ENCODE assay signal across 8 cellular contexts in the genomic region with DNA sequence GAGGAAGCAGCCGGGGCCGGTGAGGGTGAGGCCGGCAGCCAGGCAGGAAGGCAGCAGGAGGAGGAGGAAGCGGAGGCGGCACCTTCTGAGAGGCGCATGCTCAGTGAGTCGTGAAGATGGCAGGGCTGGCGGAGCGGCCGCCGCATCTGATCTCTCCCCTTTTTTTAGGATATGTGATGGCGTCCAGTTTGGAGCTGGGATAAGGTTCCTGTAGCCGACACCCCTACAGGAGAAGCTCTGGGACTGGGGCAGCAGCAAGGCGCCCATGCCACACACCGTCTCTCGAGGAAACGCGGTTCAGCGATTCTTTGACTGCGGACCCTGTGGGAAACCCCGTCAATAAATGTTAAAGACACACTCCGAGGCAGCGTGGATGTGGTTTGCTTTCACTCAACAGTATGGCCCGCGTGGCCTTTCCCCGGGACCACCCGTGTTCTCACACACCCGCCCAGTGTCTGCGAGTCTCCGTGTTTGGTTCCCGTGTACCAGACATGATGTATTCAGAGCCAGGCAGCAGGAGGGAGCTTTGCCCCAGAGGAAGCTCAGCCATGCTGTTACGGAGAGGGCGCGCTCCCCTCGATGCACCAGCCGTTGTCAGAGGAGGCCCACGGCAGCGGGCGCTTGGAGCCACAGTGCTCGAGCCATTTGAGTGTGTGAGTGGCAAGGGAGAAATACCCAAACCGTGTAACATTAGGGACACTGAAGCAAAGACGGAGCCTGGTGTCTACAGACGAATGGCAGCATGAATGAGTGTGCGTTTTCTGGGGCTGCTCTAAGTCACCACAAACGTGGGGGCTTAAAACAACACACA. TPM values are rescaled to one million over a fixed set of nuclear protein-coding genes. Genes with fewer than 3 reads are reported as not detected.
DNase-seq lines count a peak whose midpoint lies in the region; ATAC-seq and TF ChIP-seq lines count a peak whose summit lies in the region.

No MANE protein-coding gene starts in this region.

- POLR2A ChIA-PET in Caco-2 (lab: Charles Lee), result no interaction called here

- DNase-seq in GM06990 (ENCODE audit: extremely low read depth, insufficient read length), result peak; percentile 68
- peak; percentile 79 for DNase-seq in Karpas-422
- DNase-seq in activated gamma-delta T cell (lab: John Stamatoyannopoulos, UW), result peak; percentile 24
- DNase-seq in stimulated activated effector memory CD8-positive, alpha-beta T cell treated with anti-CD3 and anti-CD28 coated beads, Interleukin-12 subunit alpha, Interleukin-12 subunit beta, amount 100 ng/mL, for 72 hours (ENCODE audit: low spot score in 2 of 2), result peak; percentile 43 to 83
- DNase-seq in 8988T, result no peak
- DNase-seq in Caco-2, result no peak
- DNase-seq in HuH-7.5 (ENCODE audit: low spot score), result no peak

- peaks cover 36% of the 10 kb centered on the region for H3K4me1 Mint-ChIP-seq in stimulated activated effector memory CD8-positive, alpha-beta T cell treated with anti-CD3 and anti-CD28 coated beads, Interleukin-12 subunit alpha, Interleukin-12 subunit beta, amount 100 ng/mL, for 72 hours
- peaks cover 7% of the 10 kb centered on the region for H3K4me1 Mint-ChIP-seq in Caco-2 (ENCODE audit: low read depth, unreplicated experiment)

- no peaks in the 10 kb centered on the region for H3K27me3 Mint-ChIP-seq in Caco-2 (ENCODE audit: insufficient read depth, unreplicated experiment)

- H3K4me2 ChIP-seq in Karpas-422 (ENCODE audit: low read depth, low read length, poor library complexity, severe bottlenecking), result peak overlapping the region; percentile 71

- peak overlapping the region; percentile 74; the same call in 1 of the 2 replicates for H2AFZ ChIP-seq in Karpas-422 (ENCODE audit: low read length)

- peaks cover 20% of the 10 kb centered on the region for H3K79me2 ChIP-seq in Karpas-422 (ENCODE audit: low read length)

- H3K4me3 ChIP-seq in GM06990 (replicated peaks; ENCODE audit: low read depth, low read length), result peak overlapping the region; percentile 59
- H3K4me3 ChIP-seq in Karpas-422 (ENCODE audit: low read length), result peak overlapping the region; percentile 65
- peak overlapping the region; percentile 46 for H3K4me3 ChIP-seq in mononuclear cell (ENCODE audit: low read length)
- H3K4me3 ChIP-seq in Caco-2 (ENCODE audit: low read depth, low read length), result no peak overlapping the region

- H3K9me3 ChIP-seq in Karpas-422 (ENCODE audit: low read length), result no peaks in the 10 kb centered on the region
- no peaks in the 10 kb centered on the region for H3K9me3 ChIP-seq in mononuclear cell (ENCODE audit: low read depth, low read length)
- no peaks in the 10 kb centered on the region for H3K9me3 ChIP-seq in Caco-2

- no peaks in the 10 kb centered on the region for H4K20me1 ChIP-seq in Karpas-422 (ENCODE audit: insufficient read depth, low read depth, low read length)

- ATAC-seq in stimulated activated effector memory CD8-positive, alpha-beta T cell treated with anti-CD3 and anti-CD28 coated beads, Interleukin-12 subunit alpha, Interleukin-12 subunit beta, amount 100 ng/mL, for 72 hours, result peak; percentile 86

- H3K36me3 ChIP-seq in GM06990 (ENCODE audit: control insufficient read depth, insufficient read depth, low read length) (peaks cover 14% of the 10 kb centered on the region), Karpas-422 (ENCODE audit: insufficient read depth, low read length) (peaks cover 36% of the 10 kb centered on the region; the same call in 1 of the 2 replicates), Caco-2 (ENCODE audit: control insufficient read depth, insufficient read depth, low read length) (peaks cover 2% of the 10 kb centered on the region; the same call in 1 of the 2 replicates)

- TF ChIP-seq CTCF in GM06990 (IDR thresholded peaks at IDR 0.05; ENCODE audit: insufficient read depth, low read length, poor library complexity, severe bottlenecking), result no peak
- TF ChIP-seq CTCF in Caco-2 (IDR thresholded peaks at IDR 0.05; ENCODE audit: insufficient read depth in 1 of 2, low read depth in 1 of 2, low read length in 1 of 2, severe bottlenecking in 1 of 2, unreplicated experiment in 1 of 2), result no peak

- peak overlapping the region; percentile 91 for H3K4me3 Mint-ChIP-seq in stimulated activated effector memory CD8-positive, alpha-beta T cell treated with anti-CD3 and anti-CD28 coated beads, Interleukin-12 subunit alpha, Interleukin-12 subunit beta, amount 100 ng/mL, for 72 hours
- H3K4me3 Mint-ChIP-seq in Caco-2 (ENCODE audit: unreplicated experiment), result no peak overlapping the region

- no peaks in the 10 kb centered on the region for H3K9me3 Mint-ChIP-seq in stimulated activated effector memory CD8-positive, alpha-beta T cell treated with anti-CD3 and anti-CD28 coated beads, Interleukin-12 subunit alpha, Interleukin-12 subunit beta, amount 100 ng/mL, for 72 hours
- no peaks in the 10 kb centered on the region for H3K9me3 Mint-ChIP-seq in Caco-2 (ENCODE audit: unreplicated experiment)

- H3K27me3 ChIP-seq in GM06990 (replicated peaks; ENCODE audit: control insufficient read depth, insufficient read depth, low read length) (no peaks in the 10 kb centered on the region), Karpas-422 (ENCODE audit: low read length) (no peaks in the 10 kb centered on the region), mononuclear cell (ENCODE audit: insufficient read depth, low read length) (no peaks in the 10 kb centered on the region), Caco-2 (replicated peaks; ENCODE audit: control insufficient read depth, insufficient read depth, low read length) (no peaks in the 10 kb centered on the region)

- H3K4me1 ChIP-seq in Karpas-422 (ENCODE audit: low read length), result peaks cover 29% of the 10 kb centered on the region
- peaks cover 26% of the 10 kb centered on the region for H3K4me1 ChIP-seq in mononuclear cell (ENCODE audit: insufficient read depth, low read length)
- no peaks in the 10 kb centered on the region for H3K4me1 ChIP-seq in Caco-2

- H3K36me3 Mint-ChIP-seq in stimulated activated effector memory CD8-positive, alpha-beta T cell treated with anti-CD3 and anti-CD28 coated beads, Interleukin-12 subunit alpha, Interleukin-12 subunit beta, amount 100 ng/mL, for 72 hours, result peaks cover 75% of the 10 kb centered on the region
- H3K36me3 Mint-ChIP-seq in Caco-2 (ENCODE audit: insufficient read depth, unreplicated experiment), result peaks cover 55% of the 10 kb centered on the region

- BruUV-seq in Caco-2 (replicated peaks; lab: Mats Ljungman, UMichigan), result no TSS peak

- peak overlapping the region; percentile 65 for H3K9ac ChIP-seq in Karpas-422 (ENCODE audit: low read length)

- no peak overlapping the region for H3K27ac ChIP-seq in Karpas-422 (ENCODE audit: low read length)

- intact Hi-C loops in Caco-2 (cut with micrococcal nuclease; ENCODE audit: unreplicated experiment), result no loop called here

- CTCF ChIA-PET in Caco-2 (lab: Charles Lee), result no interaction called here

- H3K27ac Mint-ChIP-seq in stimulated activated effector memory CD8-positive, alpha-beta T cell treated with anti-CD3 and anti-CD28 coated beads, Interleukin-12 subunit alpha, Interleukin-12 subunit beta, amount 100 ng/mL, for 72 hours, result peak overlapping the region; percentile 94
- H3K27ac Mint-ChIP-seq in Caco-2 (ENCODE audit: unreplicated experiment), result no peak overlapping the region

- H3K9me2 ChIP-seq in Karpas-422 (replicated peaks; ENCODE audit: insufficient read depth, low read length), result no peaks in the 10 kb centered on the region

RNA-seq across cellular contexts. Expression of a gene that starts 27.7 kb away (rescaled TPM):
- total RNA-seq in Karpas-422 (2014; rRNA removed; shearing (Covaris generic); ENCODE audit: low replicate concordance), result 24.9 and 32.6 TPM in 2 replicates
- total RNA-seq in mononuclear cell (23.3 TPM), Caco-2 (2022) (26.8 and 28.8 TPM in 2 replicates)

RNA-seq across cellular contexts. Expression of a gene that starts 41.1 kb away (rescaled TPM):
- total RNA-seq in Karpas-422 (2014; rRNA removed; shearing (Covaris generic); ENCODE audit: low replicate concordance), result 37.3 and 42.9 TPM in 2 replicates
- total RNA-seq in mononuclear cell (12.9 TPM), Caco-2 (2022) (59.9 and 66.4 TPM in 2 replicates)

Comparison
In these comparisons a context has a peak if more than half of its experiments do, and no peak if none do; other contexts are left out.
1. DNase-seq: peak in GM06990 (single experiment), Karpas-422 (single experiment), activated gamma-delta T cell (single experiment) and stimulated activated effector memory CD8-positive, alpha-beta T cell treated with anti-CD3 and anti-CD28 coated beads, Interleukin-12 subunit alpha, Interleukin-12 subunit beta, amount 100 ng/mL, for 72 hours (2 of 2); none in 8988T (single experiment), Caco-2 (0 of 2) and HuH-7.5 (single experiment).